8 cellular contexts compared by ENCODE assay signal in genomic region chr7:151851160-151851751, GRCh38. TPM values are rescaled to one million over a fixed set of nuclear protein-coding genes. Genes with fewer than 3 reads are reported as not detected.
DNase-seq lines count a peak whose midpoint lies in the region; ATAC-seq, FAIRE-seq and TF ChIP-seq lines count a peak whose summit lies in the region.

No MANE protein-coding gene starts in this region.

- H3K27me3 Mint-ChIP-seq in naive thymus-derived CD4-positive, alpha-beta T cell, result no peaks in the 10 kb centered on the region
- peaks cover 24% of the 10 kb centered on the region for H3K27me3 Mint-ChIP-seq in nephron progenitor cell (ENCODE audit: low read depth, poor library complexity)

- intact Hi-C loops in naive thymus-derived CD4-positive, alpha-beta T cell (cut with micrococcal nuclease), result no loop called here

- H3K27ac Mint-ChIP-seq in naive thymus-derived CD4-positive, alpha-beta T cell, result peak overlapping the region in 7 of 9 donors; percentile 36 to 87 (median 65)
- no peak overlapping the region for H3K27ac Mint-ChIP-seq in nephron progenitor cell

- TF ChIP-seq CTCF in bronchial epithelial cell (IDR thresholded peaks at IDR 0.05; ENCODE audit: insufficient read depth, low read length, severe bottlenecking) (no peak), nephron progenitor cell (IDR thresholded peaks at IDR 0.05) (no peak)

- H3K9me3 ChIP-seq in naive thymus-derived CD4-positive, alpha-beta T cell (ENCODE audit: control insufficient read depth in 2 of 3, low read length in 3 of 3), result no peaks in the 10 kb centered on the region

- peaks cover 0 to 4% (median 0%) of the 10 kb centered on the region in 5 donors for H3K36me3 Mint-ChIP-seq in naive thymus-derived CD4-positive, alpha-beta T cell
- H3K36me3 Mint-ChIP-seq in nephron progenitor cell (ENCODE audit: low read depth), result no peaks in the 10 kb centered on the region

- H3K27me3 ChIP-seq in bronchial epithelial cell (ENCODE audit: control insufficient read depth, insufficient read depth, low read length) (no peaks in the 10 kb centered on the region), H7 (ENCODE audit: control insufficient read depth, insufficient read depth, low read length) (no peaks in the 10 kb centered on the region)
- H3K27me3 ChIP-seq in naive thymus-derived CD4-positive, alpha-beta T cell (ENCODE audit: control insufficient read depth in 2 of 2, insufficient read depth in 2 of 2, low read length in 2 of 2), result no peaks in the 10 kb centered on the region

- CTCF ChIA-PET in naive thymus-derived CD4-positive, alpha-beta T cell (lab: Charles Lee), result no interaction called here

- DNase-seq in NOMO-1 treated with DMSO at 0.1 percent for 48 hours (lab: John Stamatoyannopoulos, UW; ENCODE audit: unreplicated experiment) (peak; percentile 51), bronchial epithelial cell (ENCODE audit: low read depth) (peak; percentile 72), H7 (no peak), nephron progenitor cell (no peak), NK-92 (lab: John Stamatoyannopoulos, UW; ENCODE audit: unreplicated experiment) (no peak)
- DNase-seq in naive thymus-derived CD4-positive, alpha-beta T cell, result peak in 2 of 9 donors; percentile 15 to 17
- DNase-seq in NK-92 treated with Interleukin-12 subunit alpha and Interleukin-12 subunit beta, amount 100 ng/mL, for 24 hours (lab: John Stamatoyannopoulos, UW), result no peak

- peaks cover 12 to 47% (median 38%) of the 10 kb centered on the region in 7 donors for H3K4me1 Mint-ChIP-seq in naive thymus-derived CD4-positive, alpha-beta T cell
- H3K4me1 Mint-ChIP-seq in nephron progenitor cell, result peaks cover 20% of the 10 kb centered on the region

- H3K27ac ChIP-seq in naive thymus-derived CD4-positive, alpha-beta T cell (ENCODE audit: low read depth, low read length), result no peak overlapping the region

- H3K4me3 ChIP-seq in bronchial epithelial cell (ENCODE audit: low read depth, low read length) (no peak overlapping the region), H7 (ENCODE audit: insufficient read depth, low read depth, low read length) (no peak overlapping the region)
- H3K4me3 ChIP-seq in naive thymus-derived CD4-positive, alpha-beta T cell (ENCODE audit: low read length), result no peak overlapping the region

- FAIRE-seq in bronchial epithelial cell (lab: Jason Lieb, UNC), result no peak

- no peaks in the 10 kb centered on the region for H3K9me3 Mint-ChIP-seq in naive thymus-derived CD4-positive, alpha-beta T cell
- no peaks in the 10 kb centered on the region for H3K9me3 Mint-ChIP-seq in nephron progenitor cell

- no peaks in the 10 kb centered on the region for H3K36me3 ChIP-seq in bronchial epithelial cell (ENCODE audit: control insufficient read depth, insufficient read depth, low read length)
- H3K36me3 ChIP-seq in naive thymus-derived CD4-positive, alpha-beta T cell (ENCODE audit: control insufficient read depth in 2 of 3, insufficient read depth in 3 of 3, low read length in 3 of 3), result peaks cover 0 to 13% (median 0%) of the 10 kb centered on the region in 3 experiments
- H3K36me3 ChIP-seq in H7 (replicated peaks; ENCODE audit: control insufficient read depth, insufficient read depth, low read length), result no peaks in the 10 kb centered on the region

- H3K4me3 Mint-ChIP-seq in naive thymus-derived CD4-positive, alpha-beta T cell, result peak overlapping the region; percentile 40 to 84 (median 72)
- no peak overlapping the region for H3K4me3 Mint-ChIP-seq in nephron progenitor cell

- POLR2A ChIA-PET in naive thymus-derived CD4-positive, alpha-beta T cell (lab: Charles Lee), result interaction anchor here (0.6 to 0.7 kb wide), 2 partner anchors 30 to 83 kb away, joined by 3 read pairs; no protein-coding TSS in a partner anchor

- peak; percentile 46 for ATAC-seq in GM19463 (IDR thresholded peaks at IDR 0.05; ENCODE audit: unreplicated experiment)
- ATAC-seq in naive thymus-derived CD4-positive, alpha-beta T cell, result peak; percentile 68

- H3K4me1 ChIP-seq in naive thymus-derived CD4-positive, alpha-beta T cell (ENCODE audit: control insufficient read depth in 2 of 2, insufficient read depth in 2 of 2, low read length in 2 of 2), result peaks cover 0 to 10% of the 10 kb centered on the region in 2 donors

RNA-seq across cellular contexts. Expression of gene PRKAG2, which starts 25.7 kb away (rescaled TPM):
- total RNA-seq in bronchial epithelial cell, result 19.8 and 24.5 TPM in 2 replicates
- 10 to 100 TPM; 15.0 to 74.4 (median 66.1) TPM for total RNA-seq in naive thymus-derived CD4-positive, alpha-beta T cell
- polyA plus RNA-seq in naive thymus-derived CD4-positive, alpha-beta T cell, result 10 to 100 TPM; 25.5 to 35.6 TPM
- total RNA-seq in H7 (2014; rRNA removed; shearing (Covaris generic)), result 5.8 and 6.0 TPM in 2 replicates

Comparison
In these comparisons a context has a peak if more than half of its experiments do, and no peak if none do; other contexts are left out.
1. DNase-seq: peak in NOMO-1 treated with DMSO at 0.1 percent for 48 hours (single experiment) and bronchial epithelial cell (single experiment); none in H7 (single experiment), nephron progenitor cell (single experiment), NK-92 treated with Interleukin-12 subunit alpha and Interleukin-12 subunit beta, amount 100 ng/mL, for 24 hours (single experiment) and NK-92 (single experiment).